ENCODE assay signal across 9 cellular contexts in genomic region chr3:159273608-159274007, GRCh38.
DNase-seq lines count a peak whose midpoint lies in the region; ATAC-seq and TF ChIP-seq lines count a peak whose summit lies in the region.
"Had no signal": no experiment of that assay in that cellular context is flagged by ENCODE, and none has a peak within 500 bp of the region (broad histone marks: within the 10 kb centered on the region; RNA-seq: fewer than 3 reads in every experiment).

No MANE protein-coding gene starts in this region.

- TF ChIP-seq RAD21 in SK-N-SH (IDR thresholded peaks at IDR 0.05; ENCODE audit: low read length) = no peak

- no peaks in the 10 kb centered on the region for H3K9me3 Mint-ChIP-seq in activated naive CD8-positive, alpha-beta T cell treated with anti-CD3 and anti-CD28 coated beads for 36 hours
- H3K9me3 Mint-ChIP-seq in activated naive CD8-positive, alpha-beta T cell treated with anti-CD3 and anti-CD28 coated beads, Interleukin-2, amount 50 U/mL, for 24 hours = no peaks in the 10 kb centered on the region
- H3K9me3 Mint-ChIP-seq in type B pancreatic cell = no peaks in the 10 kb centered on the region

- H3K4me1 ChIP-seq in SK-N-SH (ENCODE audit: control insufficient read depth in 1 of 2, insufficient read depth in 2 of 2, low read depth in 1 of 2, low read length in 1 of 2) (peaks cover 0 to 2% of the 10 kb centered on the region in 2 experiments; a peak in 2 of 4 replicates), ascending aorta (no peaks in the 10 kb centered on the region)

- peak; percentile 1 for DNase-seq in activated naive CD8-positive, alpha-beta T cell treated with anti-CD3 and anti-CD28 coated beads for 36 hours
- no peak for DNase-seq in activated naive CD8-positive, alpha-beta T cell treated with anti-CD3 and anti-CD28 coated beads, Interleukin-2, amount 50 U/mL, for 24 hours
- DNase-seq in SK-N-SH (no peak), foreskin melanocyte (peak; percentile 30), type B pancreatic cell (ENCODE audit: extremely low spot score, unreplicated experiment) (peak; percentile 71), ascending aorta (ENCODE audit: low spot score in 2 of 2) (no peak)

- no peak overlapping the region for H3K9ac ChIP-seq in SK-N-SH

- H3K36me3 ChIP-seq in SK-N-SH (replicated peaks in 1 of 2; ENCODE audit: control insufficient read depth in 1 of 2, insufficient read depth in 2 of 2, low read length in 1 of 2) = no peaks in the 10 kb centered on the region
- H3K36me3 ChIP-seq in ascending aorta = no peaks in the 10 kb centered on the region

- no peak overlapping the region for H3K4me2 ChIP-seq in SK-N-SH

- no peaks in the 10 kb centered on the region for H4K20me1 ChIP-seq in SK-N-SH (ENCODE audit: insufficient read depth)

- H3K79me2 ChIP-seq in SK-N-SH (ENCODE audit: insufficient read depth) = no peaks in the 10 kb centered on the region

- H3K27me3 ChIP-seq in SK-N-SH (ENCODE audit: insufficient read depth) = no peaks in the 10 kb centered on the region
- H3K27me3 ChIP-seq in ascending aorta = no peaks in the 10 kb centered on the region

- peaks cover 4% of the 10 kb centered on the region for H3K27me3 Mint-ChIP-seq in activated naive CD8-positive, alpha-beta T cell treated with anti-CD3 and anti-CD28 coated beads for 36 hours
- H3K27me3 Mint-ChIP-seq in activated naive CD8-positive, alpha-beta T cell treated with anti-CD3 and anti-CD28 coated beads, Interleukin-2, amount 50 U/mL, for 24 hours = no peaks in the 10 kb centered on the region
- H3K27me3 Mint-ChIP-seq in type B pancreatic cell = peaks cover 32% of the 10 kb centered on the region
- H3K27me3 Mint-ChIP-seq: CD4-positive, CD25-positive, alpha-beta regulatory T cell had no signal

- no peaks in the 10 kb centered on the region for H3K9me2 ChIP-seq in SK-N-SH

- no peaks in the 10 kb centered on the region for H3K9me3 ChIP-seq in SK-N-SH
- no peaks in the 10 kb centered on the region for H3K9me3 ChIP-seq in ascending aorta

- POLR2A ChIA-PET in SK-N-SH (lab: Yijun Ruan, JAX) = no interaction called here

- ATAC-seq in activated naive CD8-positive, alpha-beta T cell treated with anti-CD3 and anti-CD28 coated beads, Interleukin-2, amount 50 U/mL, for 24 hours = no peak
- ATAC-seq in HG02870 (IDR thresholded peaks at IDR 0.05; ENCODE audit: unreplicated experiment) = no peak
- no peak for ATAC-seq in HG03280 (IDR thresholded peaks at IDR 0.05; ENCODE audit: unreplicated experiment)

- intact Hi-C loops in ascending aorta (cut with DNase I) = no loop called here

- H3K4me1 Mint-ChIP-seq in activated naive CD8-positive, alpha-beta T cell treated with anti-CD3 and anti-CD28 coated beads for 36 hours = no peaks in the 10 kb centered on the region
- H3K4me1 Mint-ChIP-seq in activated naive CD8-positive, alpha-beta T cell treated with anti-CD3 and anti-CD28 coated beads, Interleukin-2, amount 50 U/mL, for 24 hours = no peaks in the 10 kb centered on the region
- no peaks in the 10 kb centered on the region for H3K4me1 Mint-ChIP-seq in type B pancreatic cell (ENCODE audit: unreplicated experiment)
- H3K4me1 Mint-ChIP-seq: CD4-positive, CD25-positive, alpha-beta regulatory T cell had no signal

- TF ChIP-seq CTCF in SK-N-SH (IDR thresholded peaks at IDR 0.05) = no peak
- no peak for TF ChIP-seq CTCF in type B pancreatic cell (conservative IDR thresholded peaks at IDR 0.05)
- no peak for TF ChIP-seq CTCF in ascending aorta (IDR thresholded peaks at IDR 0.05)

- CTCF ChIA-PET in SK-N-SH (lab: Yijun Ruan, JAX) = interaction anchor here (0.7 to 1.6 kb wide), 5 partner anchors 8 to 715 kb away, joined by 3 to 5 read pairs (median 4); partner anchors contain the start of gene IL12A

- H3K4me3 ChIP-seq in SK-N-SH (ENCODE audit: low read depth in 2 of 2, low read length in 1 of 2) (no peak overlapping the region), ascending aorta (no peak overlapping the region)

- no peak overlapping the region for H3K27ac Mint-ChIP-seq in activated naive CD8-positive, alpha-beta T cell treated with anti-CD3 and anti-CD28 coated beads for 36 hours
- no peak overlapping the region for H3K27ac Mint-ChIP-seq in activated naive CD8-positive, alpha-beta T cell treated with anti-CD3 and anti-CD28 coated beads, Interleukin-2, amount 50 U/mL, for 24 hours
- no peak overlapping the region for H3K27ac Mint-ChIP-seq in type B pancreatic cell
- H3K27ac Mint-ChIP-seq: CD4-positive, CD25-positive, alpha-beta regulatory T cell had no signal

- WGBS in SK-N-SH (ENCODE audit: low lambda C conversion rate) = 49% methylated on average over 6 of the region's 6 CpGs

- no peaks in the 10 kb centered on the region for H3K36me3 Mint-ChIP-seq in activated naive CD8-positive, alpha-beta T cell treated with anti-CD3 and anti-CD28 coated beads for 36 hours
- no peaks in the 10 kb centered on the region for H3K36me3 Mint-ChIP-seq in activated naive CD8-positive, alpha-beta T cell treated with anti-CD3 and anti-CD28 coated beads, Interleukin-2, amount 50 U/mL, for 24 hours (ENCODE audit: low read depth)
- no peaks in the 10 kb centered on the region for H3K36me3 Mint-ChIP-seq in type B pancreatic cell
- H3K36me3 Mint-ChIP-seq: CD4-positive, CD25-positive, alpha-beta regulatory T cell had no signal

- TF ChIP-seq EP300 in SK-N-SH (IDR thresholded peaks at IDR 0.05; ENCODE audit: borderline replicate concordance in 1 of 2, low read depth in 1 of 2, low read length in 1 of 2) = no peak

- no peaks in the 10 kb centered on the region for H3F3A ChIP-seq in SK-N-SH (replicated peaks; ENCODE audit: insufficient read depth)

- H3K4me3 Mint-ChIP-seq in activated naive CD8-positive, alpha-beta T cell treated with anti-CD3 and anti-CD28 coated beads for 36 hours = no peak overlapping the region
- no peak overlapping the region for H3K4me3 Mint-ChIP-seq in activated naive CD8-positive, alpha-beta T cell treated with anti-CD3 and anti-CD28 coated beads, Interleukin-2, amount 50 U/mL, for 24 hours
- no peak overlapping the region for H3K4me3 Mint-ChIP-seq in type B pancreatic cell
- H3K4me3 Mint-ChIP-seq: CD4-positive, CD25-positive, alpha-beta regulatory T cell had no signal

- H2AFZ ChIP-seq in SK-N-SH (ENCODE audit: low read depth) = no peak overlapping the region

- H3K27ac ChIP-seq in SK-N-SH (ENCODE audit: low read depth in 2 of 2, low read length in 1 of 2) (no peak overlapping the region; a peak in 1 of 4 replicates), ascending aorta (no peak overlapping the region)

TF ChIP-seq in SK-N-SH, 30 proteins besides CTCF, POLR2A, EP300 and RAD21:
- TF ChIP-seq REST (IDR thresholded peaks at IDR 0.05; ENCODE audit: low read depth, low read length) = peak; percentile 98
- TF ChIP-seq MXI1 (IDR thresholded peaks at IDR 0.05; ENCODE audit: low read depth, low read length) = no peak
- no peak for TF ChIP-seq RCOR1 (IDR thresholded peaks at IDR 0.05; ENCODE audit: low read length)
- TF ChIP-seq SIN3A (IDR thresholded peaks at IDR 0.05; ENCODE audit: borderline replicate concordance, low read depth, low read length) = 0 out of 2 replicates have a peak, but pooled peaks have one; percentile 21
- no peak for TF ChIP-seq POLR2AphosphoS5 (IDR thresholded peaks at IDR 0.05; ENCODE audit: low read depth, low read length)

Comparison
In these comparisons a context has a peak if more than half of its experiments do, and no peak if none do; other contexts are left out.
1. DNase-seq: peak in activated naive CD8-positive, alpha-beta T cell treated with anti-CD3 and anti-CD28 coated beads for 36 hours (single experiment), foreskin melanocyte (single experiment) and type B pancreatic cell (single experiment); none in activated naive CD8-positive, alpha-beta T cell treated with anti-CD3 and anti-CD28 coated beads, Interleukin-2, amount 50 U/mL, for 24 hours (single experiment), SK-N-SH (single experiment) and ascending aorta (0 of 2).